Comparison of ENCODE assay signal across 27 cellular contexts in genomic region chr7:41529831-41530230, GRCh38.
"Had no signal": no experiment of that assay in that cellular context is flagged by ENCODE, and none has a peak within 500 bp of the region (broad histone marks: within the 10 kb centered on the region; RNA-seq: fewer than 3 reads in every experiment).

No MANE protein-coding gene starts in this region.

- H3K4me3 ChIP-seq: dorsolateral prefrontal cortex, esophagus squamous epithelium, lower lobe of right lung, mucosa of descending colon, psoas muscle, sigmoid colon, skin epidermis, stomach, thyroid gland had no signal

- H3K27me3 Mint-ChIP-seq: memory B cell, type B pancreatic cell had no signal

- FAIRE-seq: colon, frontal cortex had no signal

- H3K9me3 ChIP-seq: esophagus squamous epithelium, lower lobe of right lung, mucosa of descending colon, sigmoid colon, thyroid gland had no signal

- H3K9me3 Mint-ChIP-seq: type B pancreatic cell had no signal

- H3K27ac ChIP-seq: dorsolateral prefrontal cortex, esophagus squamous epithelium, lower lobe of right lung, psoas muscle, sigmoid colon, skin epidermis, stomach, thyroid gland had no signal

- H3K4me1 ChIP-seq: esophagus squamous epithelium, lower lobe of right lung, psoas muscle, sigmoid colon, stomach, thyroid gland had no signal

- H3K4me3 Mint-ChIP-seq: endodermal cell; immature natural killer cell; memory B cell; naive thymus-derived CD8-positive, alpha-beta T cell; type B pancreatic cell had no signal

- H3K36me3 Mint-ChIP-seq: immature natural killer cell; memory B cell; naive thymus-derived CD8-positive, alpha-beta T cell; type B pancreatic cell had no signal

- H3K4me1 Mint-ChIP-seq: endodermal cell; immature natural killer cell; memory B cell; naive thymus-derived CD8-positive, alpha-beta T cell had no signal

- DNase-seq: central memory CD4-positive, alpha-beta T cell; dorsolateral prefrontal cortex; effector CD4-positive, alpha-beta T cell; endodermal cell; erythroblast; esophagus squamous epithelium; hypothalamus; immature natural killer cell; islet precursor cell; left ventricle myocardium superior; lower lobe of right lung; mucosa of descending colon; naive thymus-derived CD8-positive, alpha-beta T cell; posterior cingulate gyrus; psoas muscle; right cardiac atrium; sigmoid colon; stimulated activated CD4-positive, alpha-beta T cell treated with anti-CD3 and anti-CD28 coated beads, Interleukin-15, amount 100 ng/mL, for 24 hours; stimulated activated CD4-positive, alpha-beta T cell treated with anti-CD3 and anti-CD28 coated beads, Interleukin-2, amount 100 ng/mL, for 48 hours; stimulated activated naive CD4-positive, alpha-beta T cell treated with Interleukin-2 at 50 U/mL for 16 hours; stomach; thyroid gland had no signal

- H3K36me3 ChIP-seq: esophagus squamous epithelium, lower lobe of right lung, sigmoid colon, stomach, thyroid gland had no signal

- H3K27ac Mint-ChIP-seq: endodermal cell; immature natural killer cell; memory B cell; naive thymus-derived CD8-positive, alpha-beta T cell; type B pancreatic cell had no signal

- H3K27me3 ChIP-seq: esophagus squamous epithelium, sigmoid colon, stomach, thyroid gland had no signal
